In genomic region chr1:104780470-104781078, GRCh38 we compare ENCODE assay signal across 8 cellular contexts.
DNase-seq lines count a peak whose midpoint lies in the region; ATAC-seq and TF ChIP-seq lines count a peak whose summit lies in the region.

No MANE protein-coding gene starts in this region.

- H3K79me1 ChIP-seq in mesenchymal stem cell (replicated peaks; ENCODE audit: low read length, poor library complexity, severe bottlenecking) = no peaks in the 10 kb centered on the region

- H3K4me1 ChIP-seq in cardiac muscle cell (ENCODE audit: low read depth) (no peaks in the 10 kb centered on the region), breast epithelium (no peaks in the 10 kb centered on the region), mesenchymal stem cell (ENCODE audit: control insufficient read depth, insufficient read depth, low read depth, low read length) (no peaks in the 10 kb centered on the region)

- no peak overlapping the region for H3K14ac ChIP-seq in mesenchymal stem cell (ENCODE audit: low read length in 2 of 2)

- H2AK5ac ChIP-seq in mesenchymal stem cell (ENCODE audit: low read length, severe bottlenecking) = no peak overlapping the region

- no peak overlapping the region for H3K4me2 ChIP-seq in mesenchymal stem cell (ENCODE audit: low read length, poor library complexity, severe bottlenecking)

- intact Hi-C loops in Right ventricle myocardium superior (cut with DNase I) (no loop called here), breast epithelium (cut with DNase I; ENCODE audit: low total_unique reads) (no loop called here)

- H3K4ac ChIP-seq in mesenchymal stem cell (ENCODE audit: low read depth in 1 of 2, low read length in 2 of 2) = no peak overlapping the region

- TF ChIP-seq CTCF in cardiac muscle cell (IDR thresholded peaks at IDR 0.05; ENCODE audit: low read depth, low read length) = peak; percentile 64
- TF ChIP-seq CTCF in breast epithelium (IDR thresholded peaks at IDR 0.05) = peak in 2 of 3 donors; percentile 44 to 65

- H3K23ac ChIP-seq in mesenchymal stem cell (ENCODE audit: low read length in 2 of 2) = no peak overlapping the region

- no peak overlapping the region for H3K27ac ChIP-seq in cardiac muscle cell
- no peak overlapping the region for H3K27ac ChIP-seq in breast epithelium
- no peak overlapping the region for H3K27ac ChIP-seq in mesenchymal stem cell (ENCODE audit: low read length, poor library complexity, severe bottlenecking)

- H2AFZ ChIP-seq in mesenchymal stem cell (ENCODE audit: low read depth, low read length) = no peak overlapping the region

- WGBS in mesenchymal stem cell = 19% methylated on average over 6 of the region's 6 CpGs

- no peak overlapping the region for H2BK12ac ChIP-seq in mesenchymal stem cell (ENCODE audit: low read length in 2 of 2)

- H3K9ac ChIP-seq in mesenchymal stem cell (ENCODE audit: low read length) = no peak overlapping the region

- no peak for TF ChIP-seq POLR2A in breast epithelium (IDR thresholded peaks at IDR 0.05)

- H4K8ac ChIP-seq in mesenchymal stem cell (ENCODE audit: low read length) = no peak overlapping the region

- DNase-seq in cardiac muscle cell (ENCODE audit: low read depth in 1 of 2, low spot score in 1 of 2) (peak; percentile 29 to 56), Right ventricle myocardium superior (no peak), NCI-H345 treated with DMSO at 0.1 percent for 48 hours (lab: John Stamatoyannopoulos, UW; ENCODE audit: unreplicated experiment) (peak; percentile 50), breast epithelium (ENCODE audit: low spot score in 2 of 2) (no peak), mesenchymal stem cell (peak; percentile 30)
- DNase-seq in stimulated activated CD4-positive, alpha-beta T cell treated with anti-CD3 and anti-CD28 coated beads, Interleukin-12 subunit alpha, Interleukin-12 subunit beta, amount 100 ng/mL, for 4 hours = no peak

- H3K4me3 ChIP-seq in cardiac muscle cell (no peak overlapping the region), breast epithelium (no peak overlapping the region), mesenchymal stem cell (ENCODE audit: insufficient read depth in 1 of 2, low read depth in 1 of 2, low read length in 2 of 2) (no peak overlapping the region)

- no peaks in the 10 kb centered on the region for H3K36me3 ChIP-seq in cardiac muscle cell
- no peaks in the 10 kb centered on the region for H3K36me3 ChIP-seq in breast epithelium
- no peaks in the 10 kb centered on the region for H3K36me3 ChIP-seq in mesenchymal stem cell (ENCODE audit: control insufficient read depth in 1 of 2, insufficient read depth in 2 of 2, low read depth in 1 of 2, low read length in 2 of 2)

- H3K9me3 ChIP-seq in cardiac muscle cell (ENCODE audit: low read depth) (no peaks in the 10 kb centered on the region), breast epithelium (no peaks in the 10 kb centered on the region), mesenchymal stem cell (ENCODE audit: control insufficient read depth, low read length) (no peaks in the 10 kb centered on the region)

- H2BK15ac ChIP-seq in mesenchymal stem cell (ENCODE audit: low read depth, poor library complexity, severe bottlenecking) = no peak overlapping the region

- no peak overlapping the region for H3K18ac ChIP-seq in mesenchymal stem cell (ENCODE audit: low read depth in 1 of 2, low read length in 2 of 2)

- H3K27me3 ChIP-seq in cardiac muscle cell = no peaks in the 10 kb centered on the region
- H3K27me3 ChIP-seq in breast epithelium = no peaks in the 10 kb centered on the region
- no peaks in the 10 kb centered on the region for H3K27me3 ChIP-seq in mesenchymal stem cell (ENCODE audit: control insufficient read depth in 1 of 2, insufficient read depth in 1 of 2, low read length in 2 of 2)

- H2BK5ac ChIP-seq in mesenchymal stem cell (ENCODE audit: low read depth, low read length, poor library complexity, severe bottlenecking) = no peak overlapping the region

- no peak overlapping the region for H2BK120ac ChIP-seq in mesenchymal stem cell (ENCODE audit: low read depth, low read length)

- no peak overlapping the region for H4K91ac ChIP-seq in mesenchymal stem cell (ENCODE audit: low read length)

- ATAC-seq in Right ventricle myocardium superior (ENCODE audit: poor library complexity) (no peak), HG02885 (IDR thresholded peaks at IDR 0.05; ENCODE audit: poor library complexity, unreplicated experiment) (peak; percentile 69), GM19023 (IDR thresholded peaks at IDR 0.05; ENCODE audit: unreplicated experiment) (no peak)

Comparison
In these comparisons a context has a peak if more than half of its experiments do, and no peak if none do; other contexts are left out.
1. DNase-seq: peak in cardiac muscle cell (2 of 2), NCI-H345 treated with DMSO at 0.1 percent for 48 hours (single experiment) and mesenchymal stem cell (single experiment); none in Right ventricle myocardium superior (single experiment), breast epithelium (0 of 2) and stimulated activated CD4-positive, alpha-beta T cell treated with anti-CD3 and anti-CD28 coated beads, Interleukin-12 subunit alpha, Interleukin-12 subunit beta, amount 100 ng/mL, for 4 hours (single experiment).